8 cellular contexts compared by ENCODE assay signal in genomic region chr4:38782452-38783108, GRCh38. TPM values are rescaled to one million over a fixed set of nuclear protein-coding genes. Genes with fewer than 3 reads are reported as not detected.
A peak's percentile ranks its signal among the peaks of the same experiment; 100 is the strongest.
DNase-seq lines count a peak whose midpoint lies in the region; ATAC-seq and TF ChIP-seq lines count a peak whose summit lies in the region.

Gene TLR10, minus strand, starts transcription at chr4:38782990. Its CDS starts 7,400 bp downstream, at chr4:38775590.

- ATAC-seq in HG02588 (IDR thresholded peaks at IDR 0.05; ENCODE audit: unreplicated experiment): peak; percentile 59
- ATAC-seq in T-cell (replicated peaks in 1 of 4): peak; percentile 51 to 73 (median 64)

- no peaks in the 10 kb centered on the region for H3K9me3 ChIP-seq in AG04450 (ENCODE audit: control insufficient read depth, insufficient read depth, low read length)

- POLR2A ChIA-PET in AG04450 (lab: Yijun Ruan, JAX): interaction anchor here (1.4 kb wide), 1 partner anchor 22 kb away, joined by 3 read pairs; no protein-coding TSS in a partner anchor
- POLR2A ChIA-PET in T-cell (lab: Charles Lee): interaction anchor here in 1 of 2 donors (0.6 kb wide), 1 partner anchor 72 kb away, joined by 3 read pairs; no protein-coding TSS in a partner anchor

- H3K9me3 Mint-ChIP-seq in T-cell (no peaks in the 10 kb centered on the region), endothelial cell (ENCODE audit: unreplicated experiment) (no peaks in the 10 kb centered on the region)

- peaks cover 4% of the 10 kb centered on the region for H3K27me3 ChIP-seq in AG04450 (ENCODE audit: control insufficient read depth, insufficient read depth, low read length)

- CTCF ChIA-PET in AG04450 (lab: Charles Lee): interaction anchor here (0.5 to 4.8 kb wide), 40 partner anchors 7 to 720 kb away, joined by 3 to 89 read pairs (median 5); partner anchors contain the start of gene TLR1
- CTCF ChIA-PET in T-cell (lab: Charles Lee): interaction anchor here (0.6 to 6.3 kb wide), 36 partner anchors 8 to 972 kb away, joined by 3 to 43 read pairs (median 4); partner anchors contain the start of gene TLR1 (in 1 of the 2)

- H3K27me3 Mint-ChIP-seq in T-cell (no peaks in the 10 kb centered on the region), endothelial cell (ENCODE audit: unreplicated experiment) (peaks cover 1% of the 10 kb centered on the region)

- H3K27ac ChIP-seq in AG04450 (ENCODE audit: low read depth, low read length): no peak within 1 kb of the TSS

- TF ChIP-seq CTCF in AG04450 (IDR thresholded peaks at IDR 0.05; ENCODE audit: low read depth, low read length) (peak; percentile 64), GM12875 (IDR thresholded peaks at IDR 0.05; ENCODE audit: borderline replicate concordance, insufficient read depth, low read depth, low read length) (peak; percentile 52; the same call in 1 of the 2 replicates), endothelial cell (IDR thresholded peaks at IDR 0.05; ENCODE audit: unreplicated experiment) (peak; percentile 80)

- peak; percentile 16 for DNase-seq in AG04450 (ENCODE audit: low read depth, low spot score)
- DNase-seq in NAMALWA (ENCODE audit: low spot score): peak; percentile 95
- peak in 12 of 34 experiments; percentile 18 to 50 (median 28) for DNase-seq in T-cell
- peak; percentile 26 for DNase-seq in endothelial cell (ENCODE audit: low spot score)
- peak; percentile 51 for DNase-seq in mucosa of gallbladder (ENCODE audit: low spot score)
- DNase-seq in GF-D8 (lab: John Stamatoyannopoulos, UW): no peak

- H3K27ac Mint-ChIP-seq in T-cell (peak within 1 kb of the TSS in 1 of 2 donors; percentile 44), endothelial cell (ENCODE audit: unreplicated experiment) (no peak within 1 kb of the TSS)

- H3K4me3 Mint-ChIP-seq in T-cell (peak within 1 kb of the TSS in 1 of 3 donors; percentile 71), endothelial cell (ENCODE audit: unreplicated experiment) (no peak within 1 kb of the TSS)

- H3K36me3 Mint-ChIP-seq in T-cell (no peaks in the 10 kb centered on the region), endothelial cell (ENCODE audit: low read depth, unreplicated experiment) (no peaks in the 10 kb centered on the region)

- peaks cover 3 to 6% (median 5%) of the 10 kb centered on the region in 3 donors for H3K4me1 Mint-ChIP-seq in T-cell
- no peaks in the 10 kb centered on the region for H3K4me1 Mint-ChIP-seq in endothelial cell (ENCODE audit: unreplicated experiment)

- H3K4me3 ChIP-seq in AG04450 (ENCODE audit: low read depth, low read length) (no peak within 1 kb of the TSS), GM12875 (ENCODE audit: low read depth, low read length) (peak within 1 kb of the TSS; percentile 64)

RNA-seq across cellular contexts. Expression of gene TLR10, which starts in this region (rescaled TPM):
- polyA plus RNA-seq in AG04450 (2011; rRNA removed): not detected in 2 replicates
- not detected in 2 replicates for polyA minus RNA-seq in AG04450 (2011; rRNA and poly(A)+ RNA removed)
- 1 to 10 TPM in 2 of 5 donors, under 1 TPM in 3; 0.47 to 2.6 (median 0.96) TPM for total RNA-seq in T-cell
- not detected for total RNA-seq in endothelial cell (ENCODE audit: unreplicated experiment)
- 0.98 TPM for total RNA-seq in mucosa of gallbladder

Comparison
In these comparisons a context has a peak if more than half of its experiments do, and no peak if none do; other contexts are left out.
1. Peak in DNase-seq in AG04450; RNA of the gene not detected or under 1 TPM.
2. Peak in DNase-seq in endothelial cell; RNA of the gene not detected or under 1 TPM.
3. Peak in DNase-seq in mucosa of gallbladder; RNA of the gene not detected or under 1 TPM.